23 cellular contexts compared by ENCODE assay signal in genomic region chr21:43572443-43572842, GRCh38.
"Had no signal": no experiment of that assay in that cellular context is flagged by ENCODE, and none has a peak within 500 bp of the region (broad histone marks: within the 10 kb centered on the region; RNA-seq: fewer than 3 reads in every experiment).

No MANE protein-coding gene starts in this region.

- H3K27ac Mint-ChIP-seq: activated B cell treated with CpG ODN at 0.5 μM for 24 hours; activated CD4-positive, alpha-beta T cell treated with anti-CD3 and anti-CD28 coated beads for 36 hours; activated naive CD8-positive, alpha-beta T cell; activated T-helper 2 cell treated with anti-CD3 and anti-CD28 coated beads, Interferon-gamma antibody, Interleukin-2, Interleukin-4, amounts not matched to agents 10 μg/mL and 5 μg/mL and 100 μg/mL, durations not matched to agents 14 hours and 24 hours and 36 hours; endodermal cell; memory B cell; neural progenitor cell; T-helper 17 cell had no signal

- ATAC-seq: activated CD4-positive, alpha-beta T cell treated with anti-CD3 and anti-CD28 coated beads for 36 hours; activated T-cell treated with anti-CD3 and anti-CD28 coated beads, Interleukin-2, amount 50 U/mL, for 4 hours; stimulated activated naive CD8-positive, alpha-beta T cell treated with anti-CD3 and anti-CD28 coated beads, Interleukin-15, Interleukin-2, amounts not matched to agents 100 U/mL and 50 U/mL, for 24 hours; T-helper 17 cell; upper lobe of right lung had no signal

- H3K9me3 Mint-ChIP-seq: activated B cell treated with CpG ODN at 0.5 μM for 24 hours; activated T-cell treated with anti-CD3 and anti-CD28 coated beads, Interleukin-2, amount 50 U/mL, for 4 hours; activated T-helper 2 cell treated with anti-CD3 and anti-CD28 coated beads, Interferon-gamma antibody, Interleukin-2, Interleukin-4, amounts not matched to agents 10 μg/mL and 5 μg/mL and 100 μg/mL, durations not matched to agents 14 hours and 24 hours and 36 hours; endodermal cell; memory B cell; naive B cell; neural progenitor cell had no signal

- H3K4me1 Mint-ChIP-seq: activated B cell treated with CpG ODN at 0.5 μM for 24 hours; activated CD4-positive, alpha-beta T cell treated with anti-CD3 and anti-CD28 coated beads for 36 hours; endodermal cell; memory B cell; T-helper 17 cell had no signal

- H3K36me3 Mint-ChIP-seq: memory B cell, naive B cell, neural progenitor cell had no signal

- H3K4me3 Mint-ChIP-seq: activated B cell treated with CpG ODN at 0.5 μM for 24 hours; activated CD4-positive, alpha-beta T cell treated with anti-CD3 and anti-CD28 coated beads for 36 hours; activated naive CD8-positive, alpha-beta T cell; activated T-cell treated with anti-CD3 and anti-CD28 coated beads, Interleukin-2, amount 50 U/mL, for 4 hours; endodermal cell; memory B cell; naive B cell; neural progenitor cell had no signal

- DNase-seq: activated B cell treated with CpG ODN at 0.5 μM for 24 hours; activated CD4-positive, alpha-beta T cell treated with anti-CD3 and anti-CD28 coated beads for 36 hours; activated CD4-positive, alpha-beta T cell treated with anti-CD3 and anti-CD28 coated beads, Interleukin-2, amount 50 U/mL, for 48 hours; activated CD8-positive, alpha-beta memory T cell treated with anti-CD3 and anti-CD28 coated beads, Interleukin-2, amount 50 U/mL, for 48 hours; activated naive CD4-positive, alpha-beta T cell; activated T-cell treated with anti-CD3 and anti-CD28 coated beads, Interleukin-2, amount 50 U/mL, for 4 hours; amniotic stem cell; cerebellar nuclear complex; endodermal cell; islet precursor cell; left cardiac atrium; naive B cell; spleen; stimulated activated CD4-positive, alpha-beta T cell treated with anti-CD3 and anti-CD28 coated beads, Interleukin-4, amount 100 ng/mL, for 24 hours; stimulated activated naive CD8-positive, alpha-beta T cell treated with anti-CD3 and anti-CD28 coated beads, Interleukin-15, Interleukin-2, amounts not matched to agents 100 U/mL and 50 U/mL, for 24 hours; T-helper 17 cell; upper lobe of right lung had no signal

- H3K27me3 ChIP-seq: heart left ventricle, neural progenitor cell, upper lobe of right lung had no signal

- H3K27me3 Mint-ChIP-seq: activated CD4-positive, alpha-beta T cell treated with anti-CD3 and anti-CD28 coated beads for 36 hours; activated naive CD8-positive, alpha-beta T cell had no signal

- H3K36me3 ChIP-seq: heart left ventricle, neural progenitor cell, spleen, upper lobe of right lung had no signal

- H3K4me3 ChIP-seq: coronary artery, heart left ventricle, neural progenitor cell, spleen, upper lobe of right lung had no signal
